8 cellular contexts compared by ENCODE assay signal in genomic region chr7:76626581-76626980, GRCh38. TPM values are rescaled to one million over a fixed set of nuclear protein-coding genes. Genes with fewer than 3 reads are reported as not detected.
A peak's percentile ranks its signal among the peaks of the same experiment; 100 is the strongest.
DNase-seq lines count a peak whose midpoint lies in the region; ATAC-seq and TF ChIP-seq lines count a peak whose summit lies in the region.
"Not testable (repeated sequence)": the region's sequence is repeated elsewhere in the genome, so short reads cannot be mapped to it uniquely, and the experiment has no call there.

No MANE protein-coding gene starts in this region.

- not testable (repeated sequence) for H3K4me2 ChIP-seq in neural cell (ENCODE audit: low read length)

- H3K36me3 Mint-ChIP-seq in WTC11 = peaks cover 17% of the 10 kb centered on the region

- not testable (repeated sequence) for TF ChIP-seq CTCF in WTC11 (IDR thresholded peaks at IDR 0.05); brain microvascular endothelial cell (IDR thresholded peaks at IDR 0.05; ENCODE audit: low read depth, low read length, missing control alignments); heart right ventricle (IDR thresholded peaks at IDR 0.05); neural cell (IDR thresholded peaks at IDR 0.05; ENCODE audit: poor library complexity, severe bottlenecking); tibial nerve (IDR thresholded peaks at IDR 0.05)

- H3F3A ChIP-seq in neural cell (ENCODE audit: insufficient read depth, low read length, poor library complexity, severe bottlenecking) = not testable (repeated sequence)

- H3K27me3 Mint-ChIP-seq in WTC11 (ENCODE audit: low read depth) = not testable (repeated sequence)

- not testable (repeated sequence) for H2AFZ ChIP-seq in neural cell (ENCODE audit: low read depth, low read length)

- CTCF ChIA-PET in WTC11 (lab: Charles Lee) = not testable (repeated sequence)

- H3K9me3 ChIP-seq in heart right ventricle; neural cell (ENCODE audit: low read length); tibial nerve: not testable (repeated sequence)

- H3K9me2 ChIP-seq in neural cell (ENCODE audit: insufficient read depth, low read length) = not testable (repeated sequence)

- not testable (repeated sequence) for H3K27me3 ChIP-seq in brain microvascular endothelial cell (replicated peaks); heart right ventricle; neural cell (ENCODE audit: insufficient read depth, low read depth, low read length); tibial nerve

- peak overlapping the region; percentile 62 for H3K9ac ChIP-seq in neural cell (ENCODE audit: low read length)

- H4K20me1 ChIP-seq in neural cell (ENCODE audit: insufficient read depth) = not testable (repeated sequence)

- not testable (repeated sequence) for H3K9me3 Mint-ChIP-seq in WTC11

- H3K27ac ChIP-seq in brain microvascular endothelial cell = peak overlapping the region; percentile 99
- peak overlapping the region in 8 of 10 donors; percentile 25 to 94 (median 80) for H3K27ac ChIP-seq in heart right ventricle
- peak overlapping the region; percentile 39 for H3K27ac ChIP-seq in neural cell (ENCODE audit: low read length)
- peak overlapping the region in 3 of 4 donors; percentile 77 to 87 (median 84) for H3K27ac ChIP-seq in tibial nerve

- not testable (repeated sequence) for TF ChIP-seq EP300 in neural cell (conservative IDR thresholded peaks at IDR 0.05; ENCODE audit: poor library complexity, severe bottlenecking); tibial nerve (IDR thresholded peaks at IDR 0.05)

- POLR2A ChIA-PET in WTC11 (lab: Charles Lee) = not testable (repeated sequence)

- not testable (repeated sequence) for TF ChIP-seq POLR2A in tibial nerve (IDR thresholded peaks at IDR 0.05)

- not testable (repeated sequence) for H3K36me3 ChIP-seq in brain microvascular endothelial cell (replicated peaks); heart right ventricle; neural cell (ENCODE audit: insufficient read depth, low read length)
- H3K36me3 ChIP-seq in tibial nerve = peaks cover 0 to 28% (median 0%) of the 10 kb centered on the region in 3 donors

- not testable (repeated sequence) for H3K4me1 Mint-ChIP-seq in WTC11

- 1% methylated on average over 15 to 23 of the region's 34 CpGs for WGBS in heart right ventricle, 2 donors
- 0 to 1% methylated on average over 12 to 15 of the region's 34 CpGs for WGBS in tibial nerve, 2 donors

- not testable (repeated sequence) for H3K79me2 ChIP-seq in neural cell (replicated peaks; ENCODE audit: insufficient read depth, low read length)

- not testable (repeated sequence) for TF ChIP-seq RAD21 in neural cell (conservative IDR thresholded peaks at IDR 0.05)

- in situ Hi-C loops in brain microvascular endothelial cell (cut with HindIII; ENCODE audit: low pct_ligation_motif_present, low sequenced_read_pairs) = not testable (repeated sequence)

- ATAC-seq in GM18499 (IDR thresholded peaks at IDR 0.05; ENCODE audit: insufficient read depth, unreplicated experiment) = peak; percentile 20
- ATAC-seq in HG02678 (IDR thresholded peaks at IDR 0.05; ENCODE audit: unreplicated experiment) = peak; percentile 51
- peak; percentile 65 for ATAC-seq in WTC11
- peak; percentile 50 to 70 (median 59) for ATAC-seq in heart right ventricle

- intact Hi-C loops in heart right ventricle (cut with DNase I) = not testable (repeated sequence)

- peak overlapping the region; percentile 93 for H3K27ac Mint-ChIP-seq in WTC11

- H3K4me3 ChIP-seq in brain microvascular endothelial cell (ENCODE audit: low read depth, low read length) (peak overlapping the region; percentile 64), heart right ventricle (peak overlapping the region in 9 of 10 donors; percentile 42 to 74 (median 58)), neural cell (ENCODE audit: low read length) (peak overlapping the region; percentile 61), tibial nerve (peak overlapping the region; percentile 33 to 63 (median 50))

- DNase-seq in LHCN-M2 (ENCODE audit: low read depth) = peak; percentile 5
- peak; percentile 43 for DNase-seq in WTC11 (ENCODE audit: low spot score)
- DNase-seq in brain microvascular endothelial cell; heart right ventricle; tibial nerve (ENCODE audit: low spot score in 2 of 2): not testable (repeated sequence)

- H3K4me1 ChIP-seq in heart right ventricle = not testable (repeated sequence)
- peaks cover 0 to 10% (median 0%) of the 10 kb centered on the region in 4 donors for H3K4me1 ChIP-seq in tibial nerve

- H3K4me3 Mint-ChIP-seq in WTC11 = peak overlapping the region; percentile 88

TF ChIP-seq in neural cell, 6 proteins besides CTCF, POLR2A, EP300 and RAD21:
- TF ChIP-seq POLR2AphosphoS5 (IDR thresholded peaks at IDR 0.05) = peak; percentile 8

RNA-seq across cellular contexts. Expression of gene POMZP3, which starts 0.5 kb away (rescaled TPM):
- 18.1 and 25.8 TPM in 2 replicates for total RNA-seq in LHCN-M2 (2014; rRNA removed)
- 71.0 TPM for polyA plus RNA-seq in LHCN-M2 (2012)
- total RNA-seq in WTC11 (2021) = 13.1 to 15.1 TPM (median 13.2 TPM) in 3 replicates
- total RNA-seq in heart right ventricle = 10 to 100 TPM in 2 of 10 donors, 1 to 10 TPM in 8; 3.5 to 14.9 (median 6.2) TPM
- polyA plus RNA-seq in heart right ventricle = 10 to 100 TPM in 1 of 2 donors, 1 to 10 TPM in 1; 9.9 to 14.5 TPM
- 1.4 and 7.0 TPM in 2 replicates for polyA plus RNA-seq in neural cell
- polyA minus RNA-seq in neural cell = 3.9 and 5.4 TPM in 2 replicates
- 10 to 100 TPM in 1 of 4 donors, 1 to 10 TPM in 3; 7.5 to 15.7 (median 9.1) TPM for total RNA-seq in tibial nerve

Comparison
In these comparisons a context has a peak if more than half of its experiments do, and no peak if none do; other contexts are left out.
1. H3K27ac ChIP-seq: peak in every context shown above with its lines; median percentile 99 in brain microvascular endothelial cell; 84 in tibial nerve; 80 in heart right ventricle; 39 in neural cell.